Comparison of ENCODE assay signal across 8 cellular contexts in the genomic region with DNA sequence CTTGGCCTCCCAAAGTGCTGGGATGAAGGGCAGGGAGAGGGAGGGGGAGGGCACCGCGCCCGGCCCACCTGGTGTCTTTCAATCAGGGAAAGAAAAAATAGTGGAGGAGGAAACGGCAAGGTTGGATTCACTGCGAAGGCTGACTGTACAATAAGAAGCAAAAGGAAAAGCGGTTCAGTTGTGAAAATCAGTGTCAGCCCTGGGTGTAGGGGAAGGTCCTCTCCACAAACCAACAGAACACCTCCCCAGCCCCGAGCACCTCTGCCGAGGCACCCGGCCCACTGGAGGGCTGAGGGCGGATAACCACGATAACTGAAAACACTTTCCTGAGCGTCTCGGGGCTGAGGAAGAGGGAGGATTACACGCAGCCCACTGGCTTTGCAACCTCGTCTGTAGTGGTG. TPM values are rescaled to one million over a fixed set of nuclear protein-coding genes. Genes with fewer than 3 reads are reported as not detected.
DNase-seq lines count a peak whose midpoint lies in the region; ATAC-seq and TF ChIP-seq lines count a peak whose summit lies in the region.

No MANE protein-coding gene starts in this region.

- intact Hi-C loops in PC-9 (cut with micrococcal nuclease; ENCODE audit: unreplicated experiment), result loop anchor here (5.0 kb wide), 1 partner anchor 56 kb away; a partner anchor contains a TSS
- intact Hi-C loops in MCF 10A (cut with micrococcal nuclease), result loop anchor here (5.0 kb wide), 1 partner anchor 109 kb away; no protein-coding TSS in a partner anchor

- no peaks in the 10 kb centered on the region for H3K36me3 Mint-ChIP-seq in CD4-positive, CD25-positive, alpha-beta regulatory T cell
- peaks cover 27% of the 10 kb centered on the region for H3K36me3 Mint-ChIP-seq in MCF 10A (ENCODE audit: insufficient read depth, unreplicated experiment)
- H3K36me3 Mint-ChIP-seq in natural killer cell treated with Interleukin-12 subunit alpha and Interleukin-12 subunit beta and Interleukin-15 and Interleukin-18, amount 100 ng/mL, for 72 hours, result no peaks in the 10 kb centered on the region

- H3K4me3 ChIP-seq in CD4-positive, CD25-positive, alpha-beta regulatory T cell (ENCODE audit: low read depth, low read length), result peak overlapping the region; percentile 69
- peak overlapping the region; percentile 84; the same call in 1 of the 2 replicates for H3K4me3 ChIP-seq in PC-9

- no peaks in the 10 kb centered on the region for H3K27me3 ChIP-seq in CD4-positive, CD25-positive, alpha-beta regulatory T cell (ENCODE audit: control insufficient read depth, insufficient read depth, low read length)
- H3K27me3 ChIP-seq in PC-9 (ENCODE audit: insufficient read depth, low read depth), result no peaks in the 10 kb centered on the region

- H3K79me2 ChIP-seq in PC-9 (ENCODE audit: low read depth), result peaks cover 57% of the 10 kb centered on the region

- CTCF ChIA-PET in PC-9 (lab: Charles Lee) (no interaction called here), MCF 10A (lab: Yijun Ruan, JAX) (interaction anchor here (0.7 to 0.9 kb wide), 2 partner anchors 177 to 190 kb away, joined by 4 read pairs; no protein-coding TSS in a partner anchor)

- no peak for TF ChIP-seq CTCF in PC-9 (conservative IDR thresholded peaks at IDR 0.05)
- no peak for TF ChIP-seq CTCF in MCF 10A (IDR thresholded peaks at IDR 0.05; ENCODE audit: unreplicated experiment)

- peaks cover 54% of the 10 kb centered on the region for H3F3A ChIP-seq in PC-9 (ENCODE audit: insufficient read depth, low read depth)

- H3K27me3 Mint-ChIP-seq in CD4-positive, CD25-positive, alpha-beta regulatory T cell, result no peaks in the 10 kb centered on the region
- H3K27me3 Mint-ChIP-seq in MCF 10A (ENCODE audit: insufficient read depth, unreplicated experiment), result no peaks in the 10 kb centered on the region
- H3K27me3 Mint-ChIP-seq in natural killer cell treated with Interleukin-12 subunit alpha and Interleukin-12 subunit beta and Interleukin-15 and Interleukin-18, amount 100 ng/mL, for 72 hours, result no peaks in the 10 kb centered on the region

- H3K4me3 Mint-ChIP-seq in CD4-positive, CD25-positive, alpha-beta regulatory T cell, result peak overlapping the region; percentile 83 to 92 (median 88)
- peak overlapping the region; percentile 77 for H3K4me3 Mint-ChIP-seq in MCF 10A (ENCODE audit: unreplicated experiment)
- peak overlapping the region; percentile 89 for H3K4me3 Mint-ChIP-seq in natural killer cell treated with Interleukin-12 subunit alpha and Interleukin-12 subunit beta and Interleukin-15 and Interleukin-18, amount 100 ng/mL, for 72 hours

- H3K4me1 Mint-ChIP-seq in CD4-positive, CD25-positive, alpha-beta regulatory T cell, result peaks cover 5 to 46% (median 15%) of the 10 kb centered on the region in 4 donors
- peaks cover 24% of the 10 kb centered on the region for H3K4me1 Mint-ChIP-seq in MCF 10A (ENCODE audit: insufficient read depth, unreplicated experiment)
- peaks cover 21 to 22% of the 10 kb centered on the region in 2 donors for H3K4me1 Mint-ChIP-seq in natural killer cell treated with Interleukin-12 subunit alpha and Interleukin-12 subunit beta and Interleukin-15 and Interleukin-18, amount 100 ng/mL, for 72 hours (ENCODE audit: low read depth in 2 of 2)

- peaks cover 13% of the 10 kb centered on the region for H4K20me1 ChIP-seq in PC-9 (ENCODE audit: insufficient read depth)

- no peaks in the 10 kb centered on the region for H3K9me2 ChIP-seq in PC-9 (ENCODE audit: insufficient read depth)

- peaks cover 15% of the 10 kb centered on the region for H3K36me3 ChIP-seq in CD4-positive, CD25-positive, alpha-beta regulatory T cell (ENCODE audit: control insufficient read depth, insufficient read depth, low read length)
- peaks cover 8% of the 10 kb centered on the region for H3K36me3 ChIP-seq in PC-9 (ENCODE audit: low read depth)

- peak overlapping the region; percentile 100 for H3K4me2 ChIP-seq in PC-9

- peak overlapping the region; percentile 93 for H3K27ac ChIP-seq in CD4-positive, CD25-positive, alpha-beta regulatory T cell (ENCODE audit: insufficient read depth, low read length, poor library complexity, severe bottlenecking)
- peak overlapping the region; percentile 74 for H3K27ac ChIP-seq in PC-9

- H2AFZ ChIP-seq in PC-9, result peak overlapping the region; percentile 81; the same call in 1 of the 2 replicates

- peaks cover 47% of the 10 kb centered on the region for H3K4me1 ChIP-seq in CD4-positive, CD25-positive, alpha-beta regulatory T cell (ENCODE audit: control insufficient read depth, insufficient read depth, low read length, poor library complexity, severe bottlenecking)
- H3K4me1 ChIP-seq in PC-9 (replicated peaks; ENCODE audit: insufficient read depth), result peaks cover 58% of the 10 kb centered on the region

- BruUV-seq in PC-9 (replicated peaks; lab: Mats Ljungman, UMichigan) (TSS peak; percentile 53), MCF 10A (replicated peaks; lab: Mats Ljungman, UMichigan) (no TSS peak)

- no peaks in the 10 kb centered on the region for H3K9me3 Mint-ChIP-seq in CD4-positive, CD25-positive, alpha-beta regulatory T cell
- no peaks in the 10 kb centered on the region for H3K9me3 Mint-ChIP-seq in MCF 10A (ENCODE audit: unreplicated experiment)
- no peaks in the 10 kb centered on the region for H3K9me3 Mint-ChIP-seq in natural killer cell treated with Interleukin-12 subunit alpha and Interleukin-12 subunit beta and Interleukin-15 and Interleukin-18, amount 100 ng/mL, for 72 hours

- POLR2A ChIA-PET in PC-9 (lab: Charles Lee; ENCODE audit: unreplicated experiment), result interaction anchor here (0.6 kb wide), 2 partner anchors 26 to 37 kb away, joined by 3 to 4 read pairs; no protein-coding TSS in a partner anchor
- POLR2A ChIA-PET in MCF 10A (lab: Yijun Ruan, JAX), result interaction anchor here (1.0 to 4.8 kb wide), 16 partner anchors 9 to 266 kb away, joined by 3 to 46 read pairs (median 6); a partner anchor contains a TSS

- peak overlapping the region; percentile 86 to 92 (median 91) for H3K27ac Mint-ChIP-seq in CD4-positive, CD25-positive, alpha-beta regulatory T cell
- peak overlapping the region; percentile 78 for H3K27ac Mint-ChIP-seq in MCF 10A (ENCODE audit: low read depth, unreplicated experiment)
- H3K27ac Mint-ChIP-seq in natural killer cell treated with Interleukin-12 subunit alpha and Interleukin-12 subunit beta and Interleukin-15 and Interleukin-18, amount 100 ng/mL, for 72 hours, result peak overlapping the region; percentile 80 to 86

- H3K9me3 ChIP-seq in CD4-positive, CD25-positive, alpha-beta regulatory T cell (ENCODE audit: control insufficient read depth in 2 of 2, low read length in 2 of 2), result no peaks in the 10 kb centered on the region
- H3K9me3 ChIP-seq in PC-9 (ENCODE audit: insufficient read depth, low read depth), result no peaks in the 10 kb centered on the region

- peak in 1 of 3 donors; percentile 22 for DNase-seq in CD4-positive, CD25-positive, alpha-beta regulatory T cell
- DNase-seq in PC-9, result no peak
- no peak for DNase-seq in MCF 10A (ENCODE audit: unreplicated experiment)
- peak; percentile 64 for DNase-seq in natural killer cell treated with Interleukin-12 subunit alpha and Interleukin-12 subunit beta and Interleukin-15 and Interleukin-18, amount 100 ng/mL, for 72 hours (ENCODE audit: low spot score)
- DNase-seq in NCI-H510A (lab: John Stamatoyannopoulos, UW), result no peak
- no peak for DNase-seq in NCI-H2107 (lab: John Stamatoyannopoulos, UW)
- no peak for DNase-seq in epidermal melanocyte (ENCODE audit: insufficient read length, low spot score)

- no peak for ATAC-seq in CD4-positive, CD25-positive, alpha-beta regulatory T cell (ENCODE audit: low read depth in 2 of 2)
- ATAC-seq in natural killer cell treated with Interleukin-12 subunit alpha and Interleukin-12 subunit beta and Interleukin-15 and Interleukin-18, amount 100 ng/mL, for 72 hours, result no peak
- ATAC-seq in GM19035 (IDR thresholded peaks at IDR 0.05; ENCODE audit: unreplicated experiment), result no peak

RNA-seq across cellular contexts. Expression of a gene that starts 1.4 kb away (rescaled TPM):
- 184 TPM for total RNA-seq in CD4-positive, CD25-positive, alpha-beta regulatory T cell
- 10 to 100 TPM; 34.4 to 41.4 (median 38.1) TPM for polyA plus RNA-seq in CD4-positive, CD25-positive, alpha-beta regulatory T cell
- total RNA-seq in PC-9 (2021), result 160 and 198 TPM in 2 replicates
- total RNA-seq in MCF 10A (2022), result 82.4 and 92.3 TPM in 2 replicates
- total RNA-seq in natural killer cell treated with Interleukin-12 subunit alpha and Interleukin-12 subunit beta and Interleukin-15 and Interleukin-18, amount 100 ng/mL, for 72 hours, result 100 to 1,000 TPM in 1 of 2 donors, 10 to 100 TPM in 1; 88.6 to 188 TPM

RNA-seq across cellular contexts. Expression of a gene that starts 16.4 kb away (rescaled TPM):
- total RNA-seq in CD4-positive, CD25-positive, alpha-beta regulatory T cell, result 323 TPM
- 10 to 100 TPM in 3 of 4 donors, 1 to 10 TPM in 1; 8.7 to 19.4 (median 14.3) TPM for polyA plus RNA-seq in CD4-positive, CD25-positive, alpha-beta regulatory T cell
- total RNA-seq in PC-9 (2021) (206 and 220 TPM in 2 replicates), MCF 10A (2022) (218 and 237 TPM in 2 replicates)
- total RNA-seq in natural killer cell treated with Interleukin-12 subunit alpha and Interleukin-12 subunit beta and Interleukin-15 and Interleukin-18, amount 100 ng/mL, for 72 hours, result 100 to 1,000 TPM; 197 to 320 TPM

RNA-seq across cellular contexts. Expression of a gene that starts 53.7 kb away (rescaled TPM):
- total RNA-seq in CD4-positive, CD25-positive, alpha-beta regulatory T cell, result 3,164 TPM
- 1,000 to 10,000 TPM; 3,297 to 6,519 (median 5,004) TPM for polyA plus RNA-seq in CD4-positive, CD25-positive, alpha-beta regulatory T cell
- total RNA-seq in PC-9 (2021) (2,045 and 3,124 TPM in 2 replicates), MCF 10A (2022) (3,133 and 3,148 TPM in 2 replicates)
- 1,000 to 10,000 TPM; 1,294 to 1,944 TPM for total RNA-seq in natural killer cell treated with Interleukin-12 subunit alpha and Interleukin-12 subunit beta and Interleukin-15 and Interleukin-18, amount 100 ng/mL, for 72 hours
